18 cellular contexts compared by ENCODE assay signal in the genomic region with DNA sequence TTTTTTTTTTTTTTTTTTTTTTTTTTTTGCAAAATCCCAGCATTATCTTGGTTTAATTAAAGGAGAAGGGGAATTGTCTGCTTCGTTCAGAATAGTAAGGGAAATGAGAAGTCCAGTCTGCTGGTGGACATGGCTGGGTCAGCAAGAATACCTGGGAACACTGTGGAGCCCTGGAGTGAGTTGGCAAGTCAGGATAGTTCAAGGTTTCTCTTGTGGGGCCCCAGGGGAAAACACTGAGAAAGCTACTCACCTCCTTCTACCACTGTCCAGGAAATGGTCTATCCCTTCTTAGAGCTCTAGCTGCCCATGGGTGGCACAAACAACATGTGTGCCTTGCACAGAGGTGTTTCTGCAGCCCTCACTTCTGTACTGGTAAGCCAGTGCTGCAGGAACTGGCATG.
A peak's percentile ranks its signal among the peaks of the same experiment; 100 is the strongest.
DNase-seq lines count a peak whose midpoint lies in the region; ATAC-seq and TF ChIP-seq lines count a peak whose summit lies in the region.
"Had no signal": no experiment of that assay in that cellular context is flagged by ENCODE, and none has a peak within 500 bp of the region (broad histone marks: within the 10 kb centered on the region; RNA-seq: fewer than 3 reads in every experiment).

No MANE protein-coding gene starts in this region.

- H3K27ac ChIP-seq in SK-N-SH (ENCODE audit: low read depth in 2 of 2, low read length in 1 of 2) (peak overlapping the region; percentile 28 to 77; a peak in 3 of 4 replicates), vagina (peak overlapping the region; percentile 30)
- H3K27ac ChIP-seq: adrenal gland, prostate gland had no signal

- TF ChIP-seq RAD21 in SK-N-SH (IDR thresholded peaks at IDR 0.05; ENCODE audit: low read length), result no peak

- H4K20me1 ChIP-seq in SK-N-SH (ENCODE audit: insufficient read depth), result no peaks in the 10 kb centered on the region

- DNase-seq in HCEC 1CT (peak; percentile 24), SK-N-SH (no peak), fibroblast of gingiva (ENCODE audit: low read depth) (peak; percentile 50), vagina (ENCODE audit: extremely low spot score in 2 of 2) (no peak), MG63 (no peak)
- no peak for DNase-seq in activated T-cell treated with anti-CD3 and anti-CD28 coated beads, Interleukin-2, amount 50 U/mL, for 4 hours
- DNase-seq: adrenal gland, Kasumi-1, NCI-H1092 treated with DMSO at 0.1 percent for 48 hours, NCI-H1930, NCI-H748 treated with DMSO at 0.1 percent for 48 hours, SHP77 treated with DMSO at 0.1 percent for 48 hours, trophoblast cell had no signal

- CTCF ChIA-PET in SK-N-SH (lab: Yijun Ruan, JAX), result interaction anchor here (2.0 kb wide), 1 partner anchor 197 kb away, joined by 7 read pairs; no protein-coding TSS in a partner anchor

- H3K27me3 ChIP-seq in SK-N-SH (ENCODE audit: insufficient read depth) (no peaks in the 10 kb centered on the region), vagina (no peaks in the 10 kb centered on the region), MG63 (no peaks in the 10 kb centered on the region)

- H3K4me1 Mint-ChIP-seq in activated T-cell treated with anti-CD3 and anti-CD28 coated beads, Interleukin-2, amount 50 U/mL, for 4 hours (ENCODE audit: low read depth), result no peaks in the 10 kb centered on the region

- H3K9me2 ChIP-seq in SK-N-SH, result no peaks in the 10 kb centered on the region

- no peak overlapping the region for H3K4me2 ChIP-seq in SK-N-SH

- H3K9me3 Mint-ChIP-seq in activated T-cell treated with anti-CD3 and anti-CD28 coated beads, Interleukin-2, amount 50 U/mL, for 4 hours, result peaks cover 6% of the 10 kb centered on the region

- no peak overlapping the region for H3K4me3 ChIP-seq in SK-N-SH (ENCODE audit: low read depth in 2 of 2, low read length in 1 of 2)
- no peak overlapping the region for H3K4me3 ChIP-seq in vagina
- H3K4me3 ChIP-seq in MG63, result no peak overlapping the region
- H3K4me3 ChIP-seq: adrenal gland, prostate gland had no signal

- H3K9me3 ChIP-seq in SK-N-SH (no peaks in the 10 kb centered on the region), vagina (no peaks in the 10 kb centered on the region), MG63 (no peaks in the 10 kb centered on the region; the same call in 1 of the 2 replicates)
- H3K9me3 ChIP-seq: adrenal gland, prostate gland had no signal

- intact Hi-C loops in vagina (cut with DNase I), result no loop called here

- H3K79me2 ChIP-seq in SK-N-SH (ENCODE audit: insufficient read depth), result no peaks in the 10 kb centered on the region

- TF ChIP-seq CTCF in SK-N-SH (IDR thresholded peaks at IDR 0.05) (no peak), vagina (IDR thresholded peaks at IDR 0.05) (no peak)

- no peak overlapping the region for H3K9ac ChIP-seq in SK-N-SH

- TF ChIP-seq POLR2A in vagina (IDR thresholded peaks at IDR 0.05), result no peak

- ATAC-seq in HG02885 (IDR thresholded peaks at IDR 0.05; ENCODE audit: poor library complexity, unreplicated experiment), result no peak
- no peak for ATAC-seq in activated T-cell treated with anti-CD3 and anti-CD28 coated beads, Interleukin-2, amount 50 U/mL, for 4 hours
- ATAC-seq: activated CD4-positive, CD25-positive, alpha-beta regulatory T cell treated with anti-CD3 and anti-CD28 coated beads, Interleukin-2, amount 50 U/mL, for 24 hours; activated CD8-positive, alpha-beta T cell treated with anti-CD3 and anti-CD28 coated beads, Interleukin-2, amount 10 ng/mL, durations not matched to agents 7 days and 5 days had no signal

- peaks cover 21% of the 10 kb centered on the region for H3K27me3 Mint-ChIP-seq in activated T-cell treated with anti-CD3 and anti-CD28 coated beads, Interleukin-2, amount 50 U/mL, for 4 hours (ENCODE audit: low read depth)

- H3K36me3 ChIP-seq in SK-N-SH (replicated peaks in 1 of 2; ENCODE audit: control insufficient read depth in 1 of 2, insufficient read depth in 2 of 2, low read length in 1 of 2), result no peaks in the 10 kb centered on the region
- no peaks in the 10 kb centered on the region for H3K36me3 ChIP-seq in vagina
- no peaks in the 10 kb centered on the region for H3K36me3 ChIP-seq in MG63
- H3K36me3 ChIP-seq: adrenal gland, prostate gland had no signal

- 67% methylated on average over 1 of the region's 1 CpG for WGBS in SK-N-SH (ENCODE audit: low lambda C conversion rate)

- H3K4me3 Mint-ChIP-seq in activated T-cell treated with anti-CD3 and anti-CD28 coated beads, Interleukin-2, amount 50 U/mL, for 4 hours, result no peak overlapping the region
- H3K4me3 Mint-ChIP-seq: activated CD8-positive, alpha-beta T cell treated with anti-CD3 and anti-CD28 coated beads, Interleukin-2, amount 10 ng/mL, durations not matched to agents 7 days and 5 days; dendritic cell treated with granulocyte-macrophage colony-stimulating factor and Interleukin-4, amounts not matched to agents 40 ng/mL and 50 ng/mL, for 4 days had no signal

- no peak for TF ChIP-seq EP300 in SK-N-SH (IDR thresholded peaks at IDR 0.05; ENCODE audit: borderline replicate concordance in 1 of 2, low read depth in 1 of 2, low read length in 1 of 2)

- peaks cover 3% of the 10 kb centered on the region for H3F3A ChIP-seq in SK-N-SH (replicated peaks; ENCODE audit: insufficient read depth)

- H3K36me3 Mint-ChIP-seq in activated T-cell treated with anti-CD3 and anti-CD28 coated beads, Interleukin-2, amount 50 U/mL, for 4 hours (ENCODE audit: insufficient read depth), result no peaks in the 10 kb centered on the region

- POLR2A ChIA-PET in SK-N-SH (lab: Yijun Ruan, JAX), result interaction anchor here (0.9 kb wide), 1 partner anchor 9 kb away, joined by 3 read pairs; no protein-coding TSS in a partner anchor

- peaks cover 0 to 4% of the 10 kb centered on the region in 2 experiments; a peak in 2 of 4 replicates for H3K4me1 ChIP-seq in SK-N-SH (ENCODE audit: control insufficient read depth in 1 of 2, insufficient read depth in 2 of 2, low read depth in 1 of 2, low read length in 1 of 2)
- no peaks in the 10 kb centered on the region for H3K4me1 ChIP-seq in vagina
- H3K4me1 ChIP-seq: adrenal gland, prostate gland had no signal

- no peak overlapping the region for H2AFZ ChIP-seq in SK-N-SH (ENCODE audit: low read depth)

TF ChIP-seq in SK-N-SH, 30 proteins besides CTCF, POLR2A, EP300 and RAD21:
- no peak for TF ChIP-seq TAF1 (IDR thresholded peaks at IDR 0.05; ENCODE audit: borderline replicate concordance, low read depth, low read length)
- no peak for TF ChIP-seq RFX5 (IDR thresholded peaks at IDR 0.05; ENCODE audit: low read length)
- 0 out of 2 replicates have a peak, but pooled peaks have one; percentile 8 for TF ChIP-seq FOXM1 (IDR thresholded peaks at IDR 0.05; ENCODE audit: low read depth)

Comparison
In these comparisons a context has a peak if more than half of its experiments do, and no peak if none do; other contexts are left out.
1. DNase-seq: peak in HCEC 1CT (single experiment) and fibroblast of gingiva (single experiment); none in SK-N-SH (single experiment), vagina (0 of 2), MG63 (single experiment) and activated T-cell treated with anti-CD3 and anti-CD28 coated beads, Interleukin-2, amount 50 U/mL, for 4 hours (single experiment).